7 cellular contexts compared by ENCODE assay signal in the genomic region with DNA sequence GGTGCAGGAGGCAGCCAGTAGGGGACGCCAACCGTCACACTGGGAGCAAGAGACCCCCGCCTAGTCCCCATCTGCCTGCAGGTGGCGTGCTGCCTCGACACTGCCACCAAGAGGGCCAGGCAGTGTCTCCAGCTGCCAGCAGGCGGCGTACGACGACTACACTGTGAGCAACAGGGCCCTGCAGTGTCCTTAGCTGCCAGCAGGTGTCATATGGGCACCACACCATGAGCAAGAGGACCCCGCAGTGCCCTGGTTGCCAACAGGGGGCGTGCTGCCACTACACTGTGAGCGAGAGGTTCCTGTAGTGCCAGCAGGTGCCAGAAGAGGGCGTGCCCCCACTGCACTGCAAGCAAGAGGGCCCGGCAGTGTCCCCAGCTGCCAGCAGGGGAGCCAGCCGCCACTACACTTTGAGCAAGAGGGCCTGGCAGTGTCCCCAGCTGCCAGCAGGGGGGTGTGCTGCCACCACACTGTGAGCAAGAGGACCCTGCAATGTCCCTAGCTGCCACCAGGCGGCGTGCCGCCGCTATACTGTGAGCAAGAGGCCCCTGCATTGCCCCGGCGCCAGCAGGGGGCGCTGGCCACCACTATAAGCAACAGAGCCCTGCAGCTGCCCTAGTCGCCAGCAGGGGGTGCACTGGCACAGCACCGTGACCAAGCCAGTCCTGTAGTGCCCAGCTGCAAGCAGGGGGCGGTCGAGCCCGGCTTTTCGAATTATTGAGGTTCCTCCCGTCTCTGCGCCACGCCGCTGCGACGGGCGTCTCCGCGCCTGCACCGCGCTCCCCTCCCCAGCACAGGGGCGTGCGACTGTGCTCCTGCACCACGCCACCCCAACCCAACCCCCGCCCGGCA. TPM values are rescaled to one million over a fixed set of nuclear protein-coding genes. Genes with fewer than 3 reads are reported as not detected.
DNase-seq lines count a peak whose midpoint lies in the region; ATAC-seq and TF ChIP-seq lines count a peak whose summit lies in the region.
"Not testable (repeated sequence)": the region's sequence is repeated elsewhere in the genome, so short reads cannot be mapped to it uniquely, and the experiment has no call there.

No MANE protein-coding gene starts in this region.

- H3K4me3 Mint-ChIP-seq in T-helper 17 cell, result peak overlapping the region; percentile 28
- H3K4me3 Mint-ChIP-seq in activated naive CD8-positive, alpha-beta T cell treated with anti-CD3 and anti-CD28 coated beads for 36 hours, result not testable (repeated sequence)

- peak; percentile 92 for ATAC-seq in GM18502 (IDR thresholded peaks at IDR 0.05; ENCODE audit: poor library complexity, unreplicated experiment)
- ATAC-seq in HG02759 (IDR thresholded peaks at IDR 0.05; ENCODE audit: unreplicated experiment), result peak; percentile 92
- peak; percentile 91 for ATAC-seq in T-helper 17 cell
- peak; percentile 58 to 96 (median 93) for ATAC-seq in heart right ventricle

- not testable (repeated sequence) for H3K4me1 Mint-ChIP-seq in T-helper 17 cell
- H3K4me1 Mint-ChIP-seq in activated naive CD8-positive, alpha-beta T cell treated with anti-CD3 and anti-CD28 coated beads for 36 hours, result peaks cover 11% of the 10 kb centered on the region

- not testable (repeated sequence) for H3K36me3 ChIP-seq in heart right ventricle

- H3K9me3 ChIP-seq in T-helper 17 cell (ENCODE audit: control insufficient read depth, low read length, poor library complexity, severe bottlenecking); heart right ventricle: not testable (repeated sequence)

- not testable (repeated sequence) for H3K4me3 ChIP-seq in heart right ventricle

- not testable (repeated sequence) for H3K27ac ChIP-seq in heart right ventricle

- not testable (repeated sequence) for H3K4me1 ChIP-seq in heart right ventricle

- DNase-seq in NCI-H1105 treated with DMSO at 0.1 percent for 48 hours (lab: John Stamatoyannopoulos, UW) (peak; percentile 39), T-helper 17 cell (peak; percentile 53 to 68 (median 63)), heart right ventricle (peak; percentile 75 to 78), renal cortical epithelial cell (ENCODE audit: low read depth) (peak; percentile 7)
- peak; percentile 95 for DNase-seq in activated naive CD8-positive, alpha-beta T cell treated with anti-CD3 and anti-CD28 coated beads for 36 hours

- H3K9me3 Mint-ChIP-seq in activated naive CD8-positive, alpha-beta T cell treated with anti-CD3 and anti-CD28 coated beads for 36 hours, result not testable (repeated sequence)

- TF ChIP-seq CTCF in heart right ventricle (IDR thresholded peaks at IDR 0.05), result peak; percentile 56 to 92 (median 78)

- intact Hi-C loops in heart right ventricle (cut with DNase I), result not testable (repeated sequence)

- H3K27me3 ChIP-seq in heart right ventricle, result not testable (repeated sequence)

- H3K27me3 Mint-ChIP-seq in T-helper 17 cell; activated naive CD8-positive, alpha-beta T cell treated with anti-CD3 and anti-CD28 coated beads for 36 hours: not testable (repeated sequence)

- not testable (repeated sequence) for H3K36me3 Mint-ChIP-seq in T-helper 17 cell (ENCODE audit: low read depth); activated naive CD8-positive, alpha-beta T cell treated with anti-CD3 and anti-CD28 coated beads for 36 hours

- WGBS in heart right ventricle, 2 donors, result 79 to 80% methylated on average over 41 to 44 of the region's 44 CpGs

- H3K27ac Mint-ChIP-seq in T-helper 17 cell, result peak overlapping the region; percentile 56
- not testable (repeated sequence) for H3K27ac Mint-ChIP-seq in activated naive CD8-positive, alpha-beta T cell treated with anti-CD3 and anti-CD28 coated beads for 36 hours

RNA-seq across cellular contexts. Expression of a gene that starts 30.3 kb away (rescaled TPM):
- total RNA-seq in T-helper 17 cell (10 to 100 TPM; 70.9 to 71.5 TPM), heart right ventricle (10 to 100 TPM; 56.2 to 83.5 (median 69.4) TPM), renal cortical epithelial cell (29.3 and 53.7 TPM in 2 replicates)
- total RNA-seq in activated naive CD8-positive, alpha-beta T cell treated with anti-CD3 and anti-CD28 coated beads for 36 hours, result 10 to 100 TPM; 27.5 to 30.0 TPM
- polyA plus RNA-seq in heart right ventricle, result 10 to 100 TPM; 11.7 to 68.4 TPM

Comparison
In these comparisons a context has a peak if more than half of its experiments do, and no peak if none do; other contexts are left out.
1. DNase-seq: peak in every context shown above with its lines; median percentile 95 in activated naive CD8-positive, alpha-beta T cell treated with anti-CD3 and anti-CD28 coated beads for 36 hours; 76 in heart right ventricle; 63 in T-helper 17 cell; 39 in NCI-H1105 treated with DMSO at 0.1 percent for 48 hours; 7 in renal cortical epithelial cell.